8 cellular contexts compared by ENCODE assay signal in genomic region chr14:91872517-91873470, GRCh38. TPM values are rescaled to one million over a fixed set of nuclear protein-coding genes. Genes with fewer than 3 reads are reported as not detected.
DNase-seq lines count a peak whose midpoint lies in the region; ATAC-seq and TF ChIP-seq lines count a peak whose summit lies in the region.

No MANE protein-coding gene starts in this region.

- H3K27ac ChIP-seq in body of pancreas: peak overlapping the region; percentile 85 to 97 (median 91)
- no peak overlapping the region for H3K27ac ChIP-seq in SK-N-SH (ENCODE audit: low read depth in 2 of 2, low read length in 1 of 2)

- H3K9ac ChIP-seq in SK-N-SH: no peak overlapping the region

- ATAC-seq in GM21825 (IDR thresholded peaks at IDR 0.05; ENCODE audit: unreplicated experiment) (peak; percentile 11), body of pancreas (peak; percentile 81)

- 36 to 45% methylated on average over 15 of the region's 15 CpGs for WGBS in body of pancreas, 2 donors
- 61% methylated on average over 15 of the region's 15 CpGs for WGBS in SK-N-SH (ENCODE audit: low lambda C conversion rate)

- TF ChIP-seq EP300 in SK-N-SH (IDR thresholded peaks at IDR 0.05; ENCODE audit: borderline replicate concordance in 1 of 2, low read depth in 1 of 2, low read length in 1 of 2): no peak

- no peaks in the 10 kb centered on the region for H3F3A ChIP-seq in SK-N-SH (replicated peaks; ENCODE audit: insufficient read depth)

- H2AFZ ChIP-seq in SK-N-SH (ENCODE audit: low read depth): no peak overlapping the region

- no peaks in the 10 kb centered on the region for H3K36me3 ChIP-seq in body of pancreas (replicated peaks in 1 of 2; ENCODE audit: insufficient read depth in 1 of 2, low read depth in 2 of 2)
- H3K36me3 ChIP-seq in SK-N-SH (replicated peaks in 1 of 2; ENCODE audit: control insufficient read depth in 1 of 2, insufficient read depth in 2 of 2, low read length in 1 of 2): peaks cover 14 to 72% of the 10 kb centered on the region in 2 experiments

- TF ChIP-seq RAD21 in SK-N-SH (IDR thresholded peaks at IDR 0.05; ENCODE audit: low read length): no peak

- peaks cover 7% of the 10 kb centered on the region; the same call in 1 of the 2 replicates for H3K4me1 Mint-ChIP-seq in HFFc6 (ENCODE audit: low read depth)

- peaks cover 88% of the 10 kb centered on the region for H3K4me1 ChIP-seq in body of pancreas
- peaks cover 83% of the 10 kb centered on the region for H3K4me1 ChIP-seq in mononuclear cell (ENCODE audit: insufficient read depth, low read length)
- no peaks in the 10 kb centered on the region for H3K4me1 ChIP-seq in SK-N-SH (ENCODE audit: control insufficient read depth in 1 of 2, insufficient read depth in 2 of 2, low read depth in 1 of 2, low read length in 1 of 2)

- no peaks in the 10 kb centered on the region for H4K20me1 ChIP-seq in SK-N-SH (ENCODE audit: insufficient read depth)

- H3K27ac Mint-ChIP-seq in HFFc6: no peak overlapping the region

- no peaks in the 10 kb centered on the region for H3K79me2 ChIP-seq in SK-N-SH (ENCODE audit: insufficient read depth)

- H3K36me3 Mint-ChIP-seq in HFFc6 (ENCODE audit: low read depth): peaks cover 48% of the 10 kb centered on the region

- no peaks in the 10 kb centered on the region for H3K9me2 ChIP-seq in SK-N-SH

- H3K27me3 ChIP-seq in body of pancreas (no peaks in the 10 kb centered on the region), mononuclear cell (ENCODE audit: insufficient read depth, low read length) (no peaks in the 10 kb centered on the region), SK-N-SH (ENCODE audit: insufficient read depth) (no peaks in the 10 kb centered on the region)

- peaks cover 2% of the 10 kb centered on the region for H3K27me3 Mint-ChIP-seq in HFFc6 (ENCODE audit: insufficient read depth)

- CTCF ChIA-PET in SK-N-SH (lab: Yijun Ruan, JAX): interaction anchor here (1.4 kb wide), 1 partner anchor 11 kb away, joined by 3 read pairs; no protein-coding TSS in a partner anchor

- peak in 2 of 3 donors; percentile 86 to 90 for TF ChIP-seq POLR2A in body of pancreas (IDR thresholded peaks at IDR 0.05)

- POLR2A ChIA-PET in SK-N-SH (lab: Yijun Ruan, JAX): no interaction called here

- intact Hi-C loops in body of pancreas (cut with DNase I): no loop called here

- no peak overlapping the region for H3K4me2 ChIP-seq in SK-N-SH

- H3K9me3 Mint-ChIP-seq in HFFc6: no peaks in the 10 kb centered on the region

- no peak overlapping the region for H3K4me3 Mint-ChIP-seq in HFFc6

- H3K4me3 ChIP-seq in body of pancreas: no peak overlapping the region
- H3K4me3 ChIP-seq in mononuclear cell (ENCODE audit: low read length): peak overlapping the region; percentile 17
- no peak overlapping the region for H3K4me3 ChIP-seq in SK-N-SH (ENCODE audit: low read depth in 2 of 2, low read length in 1 of 2)

- DNase-seq in DMS79 (lab: John Stamatoyannopoulos, UW) (peak; percentile 77), NCI-H226 (peak; percentile 35), body of pancreas (peak; percentile 94 to 98 (median 95)), SK-N-SH (no peak), HK-2 (ENCODE audit: unreplicated experiment) (no peak), HFFc6 (no peak)

- H3K9me3 ChIP-seq in body of pancreas (no peaks in the 10 kb centered on the region), mononuclear cell (ENCODE audit: low read depth, low read length) (no peaks in the 10 kb centered on the region), SK-N-SH (no peaks in the 10 kb centered on the region)

- no peak for TF ChIP-seq CTCF in body of pancreas (IDR thresholded peaks at IDR 0.05)
- TF ChIP-seq CTCF in SK-N-SH (IDR thresholded peaks at IDR 0.05): no peak
- no peak for TF ChIP-seq CTCF in HFFc6 (IDR thresholded peaks at IDR 0.05)

TF ChIP-seq in SK-N-SH, 30 proteins besides CTCF, POLR2A, EP300 and RAD21:
- TF ChIP-seq FOXJ3 (CRISPR knock-in tag; IDR thresholded peaks at IDR 0.05): no peak
- TF ChIP-seq MXI1 (IDR thresholded peaks at IDR 0.05; ENCODE audit: low read depth, low read length): no peak
- TF ChIP-seq SIN3A (IDR thresholded peaks at IDR 0.05; ENCODE audit: borderline replicate concordance, low read depth, low read length): no peak
- no peak for TF ChIP-seq ZBTB33 (IDR thresholded peaks at IDR 0.05; ENCODE audit: borderline replicate concordance, low read depth)
- TF ChIP-seq MEF2A (IDR thresholded peaks at IDR 0.05; ENCODE audit: borderline replicate concordance, low read depth): no peak

RNA-seq across cellular contexts. Expression of gene TC2N, which starts 5.5 kb away (rescaled TPM):
- total RNA-seq in body of pancreas (100 to 1,000 TPM; 105 to 168 TPM), mononuclear cell (133 TPM)
- polyA plus RNA-seq in SK-N-SH (2012; rRNA removed): 0.02 TPM in 1 of 2 replicates, not detected in the other
- 0.01 and 0.03 TPM in 2 replicates for polyA plus RNA-seq in SK-N-SH (2012; cell fraction: cytosol; rRNA removed)
- 0.01 and 0.17 TPM in 2 replicates for polyA plus RNA-seq in SK-N-SH (2012; cell fraction: nucleus; rRNA removed)
- under 1 TPM; 0.10 to 0.71 (median 0.33) TPM for total RNA-seq in HFFc6 (2021; fragmentation: NEBNext Ultra II Directional; extraction: Animal tissue kit (Norgen Biotek cat#: 25700))

Comparison
In these comparisons a context has a peak if more than half of its experiments do, and no peak if none do; other contexts are left out.
1. DNase-seq: peak in DMS79 (single experiment), NCI-H226 (single experiment) and body of pancreas (4 of 4); none in SK-N-SH (single experiment), HK-2 (single experiment) and HFFc6 (single experiment).
2. H3K27ac ChIP-seq: peak in body of pancreas (4 of 4); none in SK-N-SH (0 of 2).
3. RNA of gene TC2N, which starts 5.5 kb away (total RNA-seq): 105 to 168 TPM in body of pancreas and 133 TPM in mononuclear cell (single experiment); 0.10 to 0.71 TPM in HFFc6; every median in the first group is over 10 times any median in the second.